In genomic region chr17:47491841-47492212, GRCh38 we compare ENCODE assay signal across 8 cellular contexts. TPM values are rescaled to one million over a fixed set of nuclear protein-coding genes. Genes with fewer than 3 reads are reported as not detected.
DNase-seq lines count a peak whose midpoint lies in the region; ATAC-seq and TF ChIP-seq lines count a peak whose summit lies in the region.
"Not testable (repeated sequence)": the region's sequence is repeated elsewhere in the genome, so short reads cannot be mapped to it uniquely, and the experiment has no call there.

No MANE protein-coding gene starts in this region.

- H3K4me3 Mint-ChIP-seq in T-helper 17 cell (peak overlapping the region; percentile 93), immature natural killer cell (peak overlapping the region; percentile 90 to 94 (median 93)), neural crest cell (peak overlapping the region; percentile 97)
- H3K4me3 Mint-ChIP-seq in activated naive CD8-positive, alpha-beta T cell treated with anti-CD3 and anti-CD28 coated beads, Interleukin-2, amount 50 U/mL, for 24 hours, result peak overlapping the region; percentile 95

- not testable (repeated sequence) for H3K27ac ChIP-seq in DOHH2 (ENCODE audit: low read depth, low read length)
- H3K27ac ChIP-seq in HUES48 (ENCODE audit: low read depth, low read length), result peak overlapping the region; percentile 83
- peak overlapping the region; percentile 72 to 90 for H3K27ac ChIP-seq in testis

- peaks cover 10% of the 10 kb centered on the region for H3K4me1 ChIP-seq in DOHH2 (ENCODE audit: control insufficient read depth, low read length)
- H3K4me1 ChIP-seq in HUES48 (ENCODE audit: control insufficient read depth, insufficient read depth, low read length); endocrine pancreas (ENCODE audit: control insufficient read depth, insufficient read depth, low read length); testis: not testable (repeated sequence)

- not testable (repeated sequence) for H3F3A ChIP-seq in DOHH2 (ENCODE audit: control insufficient read depth, insufficient read depth)

- H3K36me3 Mint-ChIP-seq in T-helper 17 cell (ENCODE audit: low read depth); immature natural killer cell; neural crest cell (ENCODE audit: low read depth): not testable (repeated sequence)
- H3K36me3 Mint-ChIP-seq in activated naive CD8-positive, alpha-beta T cell treated with anti-CD3 and anti-CD28 coated beads, Interleukin-2, amount 50 U/mL, for 24 hours (ENCODE audit: low read depth), result peaks cover 12% of the 10 kb centered on the region

- DNase-seq in T-helper 17 cell; activated naive CD8-positive, alpha-beta T cell treated with anti-CD3 and anti-CD28 coated beads, Interleukin-2, amount 50 U/mL, for 24 hours; immature natural killer cell; neural crest cell (ENCODE audit: low read depth, low spot score); testis: not testable (repeated sequence)

- TF ChIP-seq CTCF in DOHH2 (IDR thresholded peaks at IDR 0.05; ENCODE audit: low read depth, low read length, poor library complexity, severe bottlenecking); neural crest cell (conservative IDR thresholded peaks at IDR 0.05); testis (IDR thresholded peaks at IDR 0.05): not testable (repeated sequence)

- H3K9ac ChIP-seq in HUES48 (ENCODE audit: low read depth, low read length), result peak overlapping the region; percentile 94
- H3K9ac ChIP-seq in endocrine pancreas (ENCODE audit: control insufficient read depth, insufficient read depth, low read length), result not testable (repeated sequence)

- not testable (repeated sequence) for H4K20me1 ChIP-seq in DOHH2 (ENCODE audit: control insufficient read depth, insufficient read depth, low read depth, low read length)

- not testable (repeated sequence) for H3K4me1 Mint-ChIP-seq in T-helper 17 cell
- peaks cover 16% of the 10 kb centered on the region for H3K4me1 Mint-ChIP-seq in activated naive CD8-positive, alpha-beta T cell treated with anti-CD3 and anti-CD28 coated beads, Interleukin-2, amount 50 U/mL, for 24 hours
- peaks cover 11 to 13% of the 10 kb centered on the region in 2 donors for H3K4me1 Mint-ChIP-seq in immature natural killer cell
- H3K4me1 Mint-ChIP-seq in neural crest cell, result peaks cover 12% of the 10 kb centered on the region

- not testable (repeated sequence) for H3K27me3 ChIP-seq in DOHH2 (ENCODE audit: control insufficient read depth, low read length); HUES48 (ENCODE audit: control insufficient read depth, insufficient read depth, low read length); endocrine pancreas (ENCODE audit: control insufficient read depth, insufficient read depth, low read length); testis

- H3K9me2 ChIP-seq in DOHH2 (replicated peaks; ENCODE audit: control insufficient read depth, low read length), result not testable (repeated sequence)

- H3K4me2 ChIP-seq in DOHH2 (ENCODE audit: low read length), result peak overlapping the region; percentile 51

- H3K9me3 Mint-ChIP-seq in activated naive CD8-positive, alpha-beta T cell treated with anti-CD3 and anti-CD28 coated beads, Interleukin-2, amount 50 U/mL, for 24 hours; immature natural killer cell; neural crest cell: not testable (repeated sequence)

- H3K36me3 ChIP-seq in DOHH2 (ENCODE audit: control insufficient read depth, low read length); HUES48 (ENCODE audit: control insufficient read depth, insufficient read depth, low read length); endocrine pancreas (ENCODE audit: control insufficient read depth, insufficient read depth, low read length); testis (ENCODE audit: low read depth, missing control alignments): not testable (repeated sequence)

- 1 to 3% methylated on average over 14 to 15 of the region's 15 CpGs for WGBS in testis, 2 donors

- intact Hi-C loops in testis (cut with DNase I; ENCODE audit: low total_unique reads), result not testable (repeated sequence)

- not testable (repeated sequence) for H3K79me2 ChIP-seq in DOHH2 (ENCODE audit: control insufficient read depth, low read length)

- not testable (repeated sequence) for TF ChIP-seq POLR2A in testis (IDR thresholded peaks at IDR 0.05)

- peak overlapping the region; percentile 98 for H3K27ac Mint-ChIP-seq in T-helper 17 cell
- peak overlapping the region; percentile 97 for H3K27ac Mint-ChIP-seq in activated naive CD8-positive, alpha-beta T cell treated with anti-CD3 and anti-CD28 coated beads, Interleukin-2, amount 50 U/mL, for 24 hours
- H3K27ac Mint-ChIP-seq in immature natural killer cell, result peak overlapping the region; percentile 92 to 97 (median 96)
- peak overlapping the region; percentile 99 for H3K27ac Mint-ChIP-seq in neural crest cell (ENCODE audit: unreplicated experiment)

- H3K4me3 ChIP-seq in DOHH2 (ENCODE audit: low read length) (peak overlapping the region; percentile 67), HUES48 (ENCODE audit: low read depth, low read length) (peak overlapping the region; percentile 81), endocrine pancreas (ENCODE audit: control insufficient read depth, insufficient read depth, low read length) (peak overlapping the region; percentile 61), testis (peak overlapping the region; percentile 57 to 61)

- H3K27me3 Mint-ChIP-seq in T-helper 17 cell; activated naive CD8-positive, alpha-beta T cell treated with anti-CD3 and anti-CD28 coated beads, Interleukin-2, amount 50 U/mL, for 24 hours; immature natural killer cell (ENCODE audit: low read depth in 3 of 3); neural crest cell (ENCODE audit: low read depth): not testable (repeated sequence)

- H3K9me3 ChIP-seq in DOHH2 (ENCODE audit: control insufficient read depth, insufficient read depth, low read length); HUES48 (ENCODE audit: control insufficient read depth, insufficient read depth, low read length); T-helper 17 cell (ENCODE audit: control insufficient read depth, low read length, poor library complexity, severe bottlenecking); endocrine pancreas (ENCODE audit: control insufficient read depth, low read length); testis: not testable (repeated sequence)

- not testable (repeated sequence) for ATAC-seq in T-helper 17 cell; activated naive CD8-positive, alpha-beta T cell treated with anti-CD3 and anti-CD28 coated beads, Interleukin-2, amount 50 U/mL, for 24 hours

RNA-seq across cellular contexts. Expression of gene NPEPPS, which starts 39.1 kb away (rescaled TPM):
- total RNA-seq in T-helper 17 cell, result 100 to 1,000 TPM in 1 of 2 donors, 10 to 100 TPM in 1; 88.3 to 100 TPM
- polyA plus RNA-seq in immature natural killer cell, result 10 to 100 TPM; 23.9 to 51.0 (median 33.7) TPM
- 136 and 138 TPM in 2 replicates for total RNA-seq in neural crest cell
- total RNA-seq in testis, result 100 to 1,000 TPM; 104 to 108 TPM
- 115 TPM for polyA plus RNA-seq in testis (ENCODE audit: insufficient read depth, low read depth, low replicate concordance)
